In genomic region chr14:57268161-57269067, GRCh38 we compare ENCODE assay signal across 8 cellular contexts. TPM values are rescaled to one million over a fixed set of nuclear protein-coding genes. Genes with fewer than 3 reads are reported as not detected.
DNase-seq lines count a peak whose midpoint lies in the region; FAIRE-seq and TF ChIP-seq lines count a peak whose summit lies in the region.

TSS of gene AP5M1 (plus strand) at chr14:57268971. CDS start at chr14:57269315, 344 bp downstream.
TSS of gene EXOC5 (minus strand) at chr14:57268905. CDS start at chr14:57268648, 257 bp downstream.

- TF ChIP-seq POLR2A in NB4 (IDR thresholded peaks at IDR 0.05; ENCODE audit: extremely low read depth, insufficient read length) = peak; percentile 55

- H2BK5ac ChIP-seq in neuronal stem cell (ENCODE audit: low read length) = peak within 1 kb of the TSS; percentile 98

- DNase-seq in GM06990 (ENCODE audit: extremely low read depth, insufficient read length) (peak; percentile 94), HFFc6 (peak; percentile 90), NB4 (ENCODE audit: low read depth) (peak; percentile 96), SK-N-MC (ENCODE audit: low read depth, low spot score) (peak; percentile 93), frontal cortex (ENCODE audit: low spot score in 2 of 2) (peak; percentile 76 to 79), neuronal stem cell (ENCODE audit: low spot score) (peak; percentile 94)
- peak; percentile 96 for DNase-seq in activated naive CD4-positive, alpha-beta T cell treated with anti-CD3 and anti-CD28 coated beads, Interleukin-2, amount 10 ng/mL, durations not matched to agents 7 days and 5 days

- H2BK15ac ChIP-seq in neuronal stem cell (ENCODE audit: low read length) = peak within 1 kb of the TSS; percentile 84

- peak within 1 kb of the TSS; percentile 50 for H2BK120ac ChIP-seq in neuronal stem cell (ENCODE audit: low read depth, low read length)

- H3K27me3 Mint-ChIP-seq in HFFc6 (ENCODE audit: insufficient read depth) = no peaks in the 10 kb centered on the region; the same call in 1 of the 2 replicates
- peaks cover 4% of the 10 kb centered on the region for H3K27me3 Mint-ChIP-seq in activated naive CD4-positive, alpha-beta T cell treated with anti-CD3 and anti-CD28 coated beads, Interleukin-2, amount 10 ng/mL, durations not matched to agents 7 days and 5 days

- CTCF ChIA-PET in activated naive CD4-positive, alpha-beta T cell treated with anti-CD3 and anti-CD28 coated beads, Interleukin-2, amount 10 ng/mL, durations not matched to agents 7 days and 5 days (lab: Charles Lee) = interaction anchor here (1.0 to 1.3 kb wide), 2 partner anchors 26 to 121 kb away, joined by 3 to 4 read pairs; partner anchors contain the start of gene NAA30

- H3K4me3 ChIP-seq in GM06990 (replicated peaks; ENCODE audit: low read depth, low read length) (peak within 1 kb of the TSS; percentile 86), NB4 (ENCODE audit: low read depth, low read length) (peak within 1 kb of the TSS; percentile 100), SK-N-MC (peak within 1 kb of the TSS; percentile 99), neuronal stem cell (ENCODE audit: low read length in 2 of 2) (peak within 1 kb of the TSS; percentile 83 to 91)

- no CpG with 5 or more reads among the region's 76 CpGs for WGBS in neuronal stem cell (ENCODE audit: extremely low coverage in 2 of 2, insufficient read length in 2 of 2, insufficient replicate concordance in 1 of 2), 2 donors

- peak within 1 kb of the TSS; percentile 100 for H3K18ac ChIP-seq in neuronal stem cell (ENCODE audit: low read length)

- H3K27ac ChIP-seq in SK-N-MC (peak within 1 kb of the TSS; percentile 86), neuronal stem cell (replicated peaks; ENCODE audit: low read length) (peak within 1 kb of the TSS; percentile 98)

- peak within 1 kb of the TSS; percentile 99 for H3K27ac Mint-ChIP-seq in HFFc6
- peak within 1 kb of the TSS; percentile 100 for H3K27ac Mint-ChIP-seq in activated naive CD4-positive, alpha-beta T cell treated with anti-CD3 and anti-CD28 coated beads, Interleukin-2, amount 10 ng/mL, durations not matched to agents 7 days and 5 days

- H3K9me3 ChIP-seq in SK-N-MC (ENCODE audit: low read depth, low read length) = no peaks in the 10 kb centered on the region; the same call in 1 of the 2 replicates
- peaks cover 0 to 3% of the 10 kb centered on the region in 2 donors for H3K9me3 ChIP-seq in neuronal stem cell (replicated peaks in 1 of 2; ENCODE audit: control insufficient read depth in 2 of 2, insufficient read depth in 1 of 2, low read depth in 1 of 2, low read length in 2 of 2)

- H3K4me2 ChIP-seq in neuronal stem cell (ENCODE audit: insufficient read depth, low read length, poor library complexity, severe bottlenecking) = peak within 1 kb of the TSS; percentile 57

- H3K36me3 ChIP-seq in GM06990 (ENCODE audit: control insufficient read depth, insufficient read depth, low read length) (no peaks in the 10 kb centered on the region), SK-N-MC (ENCODE audit: insufficient read depth, low read length) (peaks cover 32% of the 10 kb centered on the region), neuronal stem cell (replicated peaks in 1 of 2; ENCODE audit: control insufficient read depth in 2 of 2, insufficient read depth in 2 of 2, low read length in 2 of 2) (peaks cover 2 to 26% of the 10 kb centered on the region in 2 donors)

- H3K9ac ChIP-seq in SK-N-MC (ENCODE audit: insufficient read length) (peak within 1 kb of the TSS; percentile 96), neuronal stem cell (ENCODE audit: low read depth, low read length, poor library complexity) (peak within 1 kb of the TSS; percentile 92)

- H2AK5ac ChIP-seq in neuronal stem cell (ENCODE audit: low read depth, low read length) = peak within 1 kb of the TSS; percentile 68

- H3K4me3 Mint-ChIP-seq in HFFc6 = peak within 1 kb of the TSS; percentile 99
- peak within 1 kb of the TSS; percentile 98 for H3K4me3 Mint-ChIP-seq in activated naive CD4-positive, alpha-beta T cell treated with anti-CD3 and anti-CD28 coated beads, Interleukin-2, amount 10 ng/mL, durations not matched to agents 7 days and 5 days

- no peak for FAIRE-seq in frontal cortex (lab: Jason Lieb, UNC)

- no peak within 1 kb of the TSS for H4K91ac ChIP-seq in neuronal stem cell (ENCODE audit: low read depth, low read length, poor library complexity)

- TF ChIP-seq CTCF in GM06990 (IDR thresholded peaks at IDR 0.05; ENCODE audit: insufficient read depth, low read length, poor library complexity, severe bottlenecking) = no peak
- TF ChIP-seq CTCF in HFFc6 (IDR thresholded peaks at IDR 0.05) = peak; percentile 42
- no peak for TF ChIP-seq CTCF in NB4 (IDR thresholded peaks at IDR 0.05; ENCODE audit: low read depth, low read length)
- no peak for TF ChIP-seq CTCF in subcutaneous adipose tissue (IDR thresholded peaks at IDR 0.05; ENCODE audit: low read depth)

- peak within 1 kb of the TSS; percentile 86 for H2AFZ ChIP-seq in neuronal stem cell (ENCODE audit: low read length)

- H3K4ac ChIP-seq in neuronal stem cell (ENCODE audit: low read length) = no peak within 1 kb of the TSS

- H2BK12ac ChIP-seq in neuronal stem cell (ENCODE audit: low read length) = peak within 1 kb of the TSS; percentile 31

- H3K79me1 ChIP-seq in neuronal stem cell (ENCODE audit: low read depth, low read length) = peaks cover 2% of the 10 kb centered on the region

- peaks cover 60% of the 10 kb centered on the region for H3K4me1 Mint-ChIP-seq in HFFc6 (ENCODE audit: low read depth)
- peaks cover 58% of the 10 kb centered on the region for H3K4me1 Mint-ChIP-seq in activated naive CD4-positive, alpha-beta T cell treated with anti-CD3 and anti-CD28 coated beads, Interleukin-2, amount 10 ng/mL, durations not matched to agents 7 days and 5 days

- H3K9me3 Mint-ChIP-seq in HFFc6 = peaks cover 17% of the 10 kb centered on the region
- H3K9me3 Mint-ChIP-seq in activated naive CD4-positive, alpha-beta T cell treated with anti-CD3 and anti-CD28 coated beads, Interleukin-2, amount 10 ng/mL, durations not matched to agents 7 days and 5 days = no peaks in the 10 kb centered on the region

- H3K27me3 ChIP-seq in GM06990 (replicated peaks; ENCODE audit: control insufficient read depth, insufficient read depth, low read length) (no peaks in the 10 kb centered on the region), neuronal stem cell (ENCODE audit: control insufficient read depth in 3 of 3, insufficient read depth in 3 of 3, low read depth in 1 of 3, low read length in 3 of 3) (no peaks in the 10 kb centered on the region)

- H3K23ac ChIP-seq in neuronal stem cell (ENCODE audit: low read depth, low read length, poor library complexity) = peak within 1 kb of the TSS; percentile 89

- no peak within 1 kb of the TSS for H4K8ac ChIP-seq in neuronal stem cell (ENCODE audit: low read depth, low read length)

- peaks cover 37% of the 10 kb centered on the region for H3K36me3 Mint-ChIP-seq in HFFc6 (ENCODE audit: low read depth)
- H3K36me3 Mint-ChIP-seq in activated naive CD4-positive, alpha-beta T cell treated with anti-CD3 and anti-CD28 coated beads, Interleukin-2, amount 10 ng/mL, durations not matched to agents 7 days and 5 days = peaks cover 15% of the 10 kb centered on the region

- H3K14ac ChIP-seq in neuronal stem cell (ENCODE audit: low read length) = no peak within 1 kb of the TSS

- peaks cover 2 to 3% of the 10 kb centered on the region in 2 donors for H3K4me1 ChIP-seq in neuronal stem cell (ENCODE audit: control insufficient read depth in 2 of 2, insufficient read depth in 1 of 2, low read depth in 1 of 2, low read length in 2 of 2)

RNA-seq across cellular contexts. Expression of gene AP5M1, which starts in this region (rescaled TPM):
- total RNA-seq in HFFc6 (2021; fragmentation: NEBNext Ultra II Directional; extraction: Animal tissue kit (Norgen Biotek cat#: 25700)) = 10 to 100 TPM; 37.2 to 54.9 (median 44.9) TPM
- total RNA-seq in frontal cortex = 26.1 TPM
- 21.2 TPM for polyA plus RNA-seq in neuronal stem cell (2013, experiment 1 of 2)
- polyA plus RNA-seq in neuronal stem cell (2013, experiment 2 of 2) = 21.9 TPM
- total RNA-seq in subcutaneous adipose tissue = 10 to 100 TPM; 16.5 to 26.3 (median 21.1) TPM

RNA-seq across cellular contexts. Expression of gene EXOC5, which starts in this region (rescaled TPM):
- total RNA-seq in HFFc6 (2021; fragmentation: NEBNext Ultra II Directional; extraction: Animal tissue kit (Norgen Biotek cat#: 25700)) = 100 to 1,000 TPM; 102 to 117 (median 111) TPM
- total RNA-seq in frontal cortex (86.4 TPM), subcutaneous adipose tissue (10 to 100 TPM; 55.8 to 79.9 (median 58.6) TPM)
- 62.4 TPM for polyA plus RNA-seq in neuronal stem cell (2013, experiment 1 of 2)
- 65.2 TPM for polyA plus RNA-seq in neuronal stem cell (2013, experiment 2 of 2)

Comparison
In these comparisons a context has a peak if more than half of its experiments do, and no peak if none do; other contexts are left out.
1. Peak in every context shown above with its lines: DNase-seq, H3K4me3 ChIP-seq and H3K27ac ChIP-seq.